Comparison of ENCODE assay signal across 15 cellular contexts in genomic region chr6:10140824-10141223, GRCh38.
A peak's percentile ranks its signal among the peaks of the same experiment; 100 is the strongest.
DNase-seq lines count a peak whose midpoint lies in the region; ATAC-seq and TF ChIP-seq lines count a peak whose summit lies in the region.
"Had no signal": no experiment of that assay in that cellular context is flagged by ENCODE, and none has a peak within 500 bp of the region (broad histone marks: within the 10 kb centered on the region; RNA-seq: fewer than 3 reads in every experiment).

No MANE protein-coding gene starts in this region.

- H3K4me3 ChIP-seq in LNCaP clone FGC (ENCODE audit: low read depth, low read length) = no peak overlapping the region
- H3K4me3 ChIP-seq in Panc1 (ENCODE audit: low read depth in 2 of 2, low read length in 2 of 2) = no peak overlapping the region
- no peak overlapping the region for H3K4me3 ChIP-seq in esophagus squamous epithelium
- H3K4me3 ChIP-seq in HAP-1 = no peak overlapping the region
- H3K4me3 ChIP-seq: gastrocnemius medialis, left ventricle myocardium inferior, upper lobe of left lung had no signal

- 39 to 45% methylated on average over 3 of the region's 3 CpGs for WGBS in esophagus squamous epithelium, 2 donors

- in situ Hi-C loops in Panc1 (cut with HindIII; ENCODE audit: low pct_unique_long_range_greater_than_20kb, low sequenced_read_pairs) (no loop called here), HAP-1 (cut with MboI; ENCODE audit: low sequenced_read_pairs) (no loop called here)

- no peak for TF ChIP-seq POLR2A in esophagus squamous epithelium (IDR thresholded peaks at IDR 0.05)

- no peak for TF ChIP-seq CTCF in 22Rv1 (IDR thresholded peaks at IDR 0.05)
- TF ChIP-seq CTCF in LNCaP clone FGC (IDR thresholded peaks at IDR 0.05; ENCODE audit: control insufficient read depth, extremely low read depth, insufficient read depth) = no peak
- no peak for TF ChIP-seq CTCF in Panc1 (IDR thresholded peaks at IDR 0.05)
- TF ChIP-seq CTCF in esophagus squamous epithelium (IDR thresholded peaks at IDR 0.05) = no peak

- no peaks in the 10 kb centered on the region for H3K27me3 ChIP-seq in Panc1 (ENCODE audit: control insufficient read depth, insufficient read depth, low read length)
- no peaks in the 10 kb centered on the region for H3K27me3 ChIP-seq in esophagus squamous epithelium
- H3K27me3 ChIP-seq in HAP-1 (ENCODE audit: low read depth) = 0 out of 2 replicates have a peak, but pooled peaks cover 2% of the 10 kb centered on the region
- H3K27me3 ChIP-seq: gastrocnemius medialis, upper lobe of left lung had no signal

- peak; percentile 62; the same call in 1 of the 2 replicates for ATAC-seq in Panc1
- ATAC-seq: gastrocnemius medialis had no signal

- CTCF ChIA-PET in Panc1 (lab: Charles Lee) = no interaction called here

- peak overlapping the region; percentile 77 for H3K27ac ChIP-seq in 22Rv1
- 0 out of 2 replicates have a peak overlapping the region, but pooled peaks have one; percentile 23 for H3K27ac ChIP-seq in Panc1 (ENCODE audit: low read length)
- no peak overlapping the region for H3K27ac ChIP-seq in esophagus squamous epithelium
- H3K27ac ChIP-seq: gastrocnemius medialis, left ventricle myocardium inferior, parathyroid adenoma, upper lobe of left lung had no signal

- H3K36me3 ChIP-seq in Panc1 (ENCODE audit: control insufficient read depth, insufficient read depth, low read length) (no peaks in the 10 kb centered on the region), esophagus squamous epithelium (no peaks in the 10 kb centered on the region), HAP-1 (replicated peaks) (no peaks in the 10 kb centered on the region)
- H3K36me3 ChIP-seq: gastrocnemius medialis, left ventricle myocardium inferior, upper lobe of left lung had no signal

- intact Hi-C loops in Panc1 (cut with micrococcal nuclease; ENCODE audit: unreplicated experiment) = no loop called here
- intact Hi-C loops in esophagus squamous epithelium (cut with DNase I) = no loop called here

- H3K9me3 ChIP-seq in Panc1 (ENCODE audit: control insufficient read depth, insufficient read depth, low read depth, low read length) = no peaks in the 10 kb centered on the region
- no peaks in the 10 kb centered on the region for H3K9me3 ChIP-seq in esophagus squamous epithelium
- H3K9me3 ChIP-seq in HAP-1 = no peaks in the 10 kb centered on the region
- H3K9me3 ChIP-seq: gastrocnemius medialis, upper lobe of left lung had no signal

- BruUV-seq in Panc1 (replicated peaks; lab: Mats Ljungman, UMichigan) = no TSS peak

- peaks cover 8% of the 10 kb centered on the region for H3K4me1 ChIP-seq in Panc1 (ENCODE audit: control insufficient read depth, insufficient read depth, low read length)
- peaks cover 0 to 31% (median 0%) of the 10 kb centered on the region in 3 donors for H3K4me1 ChIP-seq in esophagus squamous epithelium
- no peaks in the 10 kb centered on the region for H3K4me1 ChIP-seq in HAP-1
- H3K4me1 ChIP-seq: gastrocnemius medialis, left ventricle myocardium inferior, parathyroid adenoma, upper lobe of left lung had no signal

- DNase-seq in LNCaP clone FGC (ENCODE audit: low read depth) (peak; percentile 46), Panc1 (ENCODE audit: low read depth, low spot score) (no peak), dermis blood vessel endothelial cell (peak; percentile 14), esophagus squamous epithelium (lab: John Stamatoyannopoulos, UW) (no peak), NCI-H187 treated with DMSO at 0.1 percent for 48 hours (lab: John Stamatoyannopoulos, UW) (no peak), HAP-1 (ENCODE audit: low spot score in 2 of 2) (no peak), T-helper 1 cell (no peak)
- DNase-seq: CD4-positive, alpha-beta memory T cell; gastrocnemius medialis; left ventricle myocardium inferior; NCI-H524 treated with DMSO at 0.1 percent for 48 hours; small intestine; upper lobe of left lung had no signal

- POLR2A ChIA-PET in Panc1 (lab: Charles Lee) = no interaction called here

Comparison
In these comparisons a context has a peak if more than half of its experiments do, and no peak if none do; other contexts are left out.
1. H3K27ac ChIP-seq: peak in 22Rv1 (single experiment) and Panc1 (single experiment); none in esophagus squamous epithelium (0 of 4).
2. DNase-seq: peak in LNCaP clone FGC (single experiment) and dermis blood vessel endothelial cell (single experiment); none in Panc1 (single experiment), esophagus squamous epithelium (single experiment), NCI-H187 treated with DMSO at 0.1 percent for 48 hours (single experiment), HAP-1 (0 of 2) and T-helper 1 cell (0 of 5).